21 cellular contexts compared by ENCODE assay signal in genomic region chrX:21757960-21758359, GRCh38. TPM values are rescaled to one million over a fixed set of nuclear protein-coding genes. Genes with fewer than 3 reads are reported as not detected.
A peak's percentile ranks its signal among the peaks of the same experiment; 100 is the strongest.
DNase-seq lines count a peak whose midpoint lies in the region; ATAC-seq and TF ChIP-seq lines count a peak whose summit lies in the region.
"Had no signal": no experiment of that assay in that cellular context is flagged by ENCODE, and none has a peak within 500 bp of the region (broad histone marks: within the 10 kb centered on the region; RNA-seq: fewer than 3 reads in every experiment).

SMPX (minus strand) TSS chrX:21758116; CDS start chrX:21754290, 3,826 bp downstream.

- H3K9me3 Mint-ChIP-seq in natural killer cell treated with Interleukin-12 subunit alpha and Interleukin-12 subunit beta and Interleukin-15 and Interleukin-18, amount 100 ng/mL, for 72 hours: no peaks in the 10 kb centered on the region
- H3K9me3 Mint-ChIP-seq in CD4-positive, alpha-beta memory T cell: peaks cover 0 to 4% (median 0%) of the 10 kb centered on the region in 8 donors

- no peak within 1 kb of the TSS for H3K4me3 Mint-ChIP-seq in natural killer cell treated with Interleukin-12 subunit alpha and Interleukin-12 subunit beta and Interleukin-15 and Interleukin-18, amount 100 ng/mL, for 72 hours
- H3K4me3 Mint-ChIP-seq in CD4-positive, alpha-beta memory T cell: no peak within 1 kb of the TSS

- DNase-seq in coronary artery (ENCODE audit: low spot score): no peak
- peak; percentile 24 for DNase-seq in left cardiac atrium
- peak; percentile 72 for DNase-seq in myocyte (ENCODE audit: low read depth)
- DNase-seq in kidney tubule cell (ENCODE audit: low spot score): no peak
- no peak for DNase-seq in natural killer cell treated with Interleukin-12 subunit alpha and Interleukin-12 subunit beta and Interleukin-15 and Interleukin-18, amount 100 ng/mL, for 72 hours (ENCODE audit: low spot score)
- no peak for DNase-seq in CD4-positive, alpha-beta memory T cell
- no peak for DNase-seq in 8988T
- DNase-seq: COR-L47; DMS153; EL; H7; KBM-7; NCI-H1048; NCI-H2107; NCI-H69; NK-92 treated with Interleukin-12 subunit alpha and Interleukin-12 subunit beta, amount 100 ng/mL, for 24 hours; OCI-M1; RPMI8226 had no signal

- ATAC-seq in left cardiac atrium: peak; percentile 83 to 89
- no peak for ATAC-seq in natural killer cell treated with Interleukin-12 subunit alpha and Interleukin-12 subunit beta and Interleukin-15 and Interleukin-18, amount 100 ng/mL, for 72 hours
- ATAC-seq: A549 had no signal

- H3K27me3 ChIP-seq in skeletal muscle satellite cell (ENCODE audit: control insufficient read depth, insufficient read depth, low read length): no peaks in the 10 kb centered on the region
- H3K27me3 ChIP-seq in CD4-positive, alpha-beta memory T cell (ENCODE audit: insufficient read depth, low read length): no peaks in the 10 kb centered on the region

- H3K36me3 ChIP-seq in skeletal muscle satellite cell (ENCODE audit: insufficient read depth, low read length): no peaks in the 10 kb centered on the region
- H3K36me3 ChIP-seq in CD4-positive, alpha-beta memory T cell (ENCODE audit: insufficient read depth, low read length): no peaks in the 10 kb centered on the region

- H3K4me3 ChIP-seq in coronary artery: peak within 1 kb of the TSS; percentile 43
- no peak within 1 kb of the TSS for H3K4me3 ChIP-seq in skeletal muscle satellite cell (ENCODE audit: low read length)
- no peak within 1 kb of the TSS for H3K4me3 ChIP-seq in CD4-positive, alpha-beta memory T cell (ENCODE audit: low read length in 2 of 2)
- H3K4me3 ChIP-seq: A549 had no signal

- no peaks in the 10 kb centered on the region for H3K9me3 ChIP-seq in skeletal muscle satellite cell (replicated peaks; ENCODE audit: low read length)
- no peaks in the 10 kb centered on the region for H3K9me3 ChIP-seq in CD4-positive, alpha-beta memory T cell (ENCODE audit: control insufficient read depth in 1 of 2, low read length in 2 of 2)
- H3K9me3 ChIP-seq: A549 had no signal

- H3K36me3 Mint-ChIP-seq in natural killer cell treated with Interleukin-12 subunit alpha and Interleukin-12 subunit beta and Interleukin-15 and Interleukin-18, amount 100 ng/mL, for 72 hours: no peaks in the 10 kb centered on the region
- no peaks in the 10 kb centered on the region for H3K36me3 Mint-ChIP-seq in CD4-positive, alpha-beta memory T cell

- intact Hi-C loops in left cardiac atrium (cut with DNase I): loop anchor here in 1 of 2 donors (5.0 kb wide), 1 partner anchor 79 kb away; the partner anchor contains the start of gene MBTPS2
- intact Hi-C loops in CD4-positive, alpha-beta memory T cell (cut with micrococcal nuclease): no loop called here

- POLR2A ChIA-PET in CD4-positive, alpha-beta memory T cell (lab: Charles Lee; ENCODE audit: partially characterized antibody): no interaction called here

- no peak within 1 kb of the TSS for H3K27ac Mint-ChIP-seq in natural killer cell treated with Interleukin-12 subunit alpha and Interleukin-12 subunit beta and Interleukin-15 and Interleukin-18, amount 100 ng/mL, for 72 hours
- H3K27ac Mint-ChIP-seq in CD4-positive, alpha-beta memory T cell: no peak within 1 kb of the TSS

- peak within 1 kb of the TSS; percentile 8 for H3K4me2 ChIP-seq in skeletal muscle satellite cell (ENCODE audit: low read length)
- H3K4me2 ChIP-seq: A549 had no signal

- TF ChIP-seq CTCF in coronary artery (IDR thresholded peaks at IDR 0.05): no peak

- no peak within 1 kb of the TSS for H3K27ac ChIP-seq in coronary artery
- no peak within 1 kb of the TSS for H3K27ac ChIP-seq in CD4-positive, alpha-beta memory T cell (ENCODE audit: low read depth, low read length)
- H3K27ac ChIP-seq: A549, C4-2B had no signal

- peaks cover 0 to 7% of the 10 kb centered on the region in 2 donors for H3K27me3 Mint-ChIP-seq in natural killer cell treated with Interleukin-12 subunit alpha and Interleukin-12 subunit beta and Interleukin-15 and Interleukin-18, amount 100 ng/mL, for 72 hours
- peaks cover 0 to 2% of the 10 kb centered on the region in 2 donors for H3K27me3 Mint-ChIP-seq in CD4-positive, alpha-beta memory T cell

- H3K9ac ChIP-seq in skeletal muscle satellite cell (ENCODE audit: low read depth, low read length): no peak within 1 kb of the TSS

- H3K4me1 Mint-ChIP-seq in natural killer cell treated with Interleukin-12 subunit alpha and Interleukin-12 subunit beta and Interleukin-15 and Interleukin-18, amount 100 ng/mL, for 72 hours (ENCODE audit: low read depth in 2 of 2): no peaks in the 10 kb centered on the region
- H3K4me1 Mint-ChIP-seq in CD4-positive, alpha-beta memory T cell: no peaks in the 10 kb centered on the region

- peaks cover 17% of the 10 kb centered on the region for H3K4me1 ChIP-seq in skeletal muscle satellite cell (ENCODE audit: control insufficient read depth, insufficient read depth, low read length)
- H3K4me1 ChIP-seq in CD4-positive, alpha-beta memory T cell (ENCODE audit: insufficient read depth, low read length): no peaks in the 10 kb centered on the region
- H3K4me1 ChIP-seq: A549 had no signal

- CTCF ChIA-PET in CD4-positive, alpha-beta memory T cell (lab: Charles Lee; ENCODE audit: partially characterized antibody): no interaction called here

RNA-seq across cellular contexts. Expression of gene SMPX, which starts in this region (rescaled TPM):
- total RNA-seq in left cardiac atrium (100 to 1,000 TPM; 372 to 401 TPM), myocyte (151 and 204 TPM in 2 replicates)
- polyA plus RNA-seq in myocyte (2012): 68.5 TPM
- total RNA-seq in skeletal muscle satellite cell (2012; rRNA removed): 4.6 TPM in 1 of 2 replicates, not detected in the other
- not detected for total RNA-seq in natural killer cell treated with Interleukin-12 subunit alpha and Interleukin-12 subunit beta and Interleukin-15 and Interleukin-18, amount 100 ng/mL, for 72 hours
- not detected for total RNA-seq in CD4-positive, alpha-beta memory T cell
- not detected for polyA plus RNA-seq in CD4-positive, alpha-beta memory T cell

Comparison
In these comparisons a context has a peak if more than half of its experiments do, and no peak if none do; other contexts are left out.
1. RNA of gene SMPX (total RNA-seq): 372 to 401 TPM in left cardiac atrium and 151 to 204 TPM in myocyte; not detected in natural killer cell treated with Interleukin-12 subunit alpha and Interleukin-12 subunit beta and Interleukin-15 and Interleukin-18, amount 100 ng/mL, for 72 hours and not detected in CD4-positive, alpha-beta memory T cell; every median in the first group is over 100 times any median in the second.
2. DNase-seq: peak in left cardiac atrium (single experiment) and myocyte (single experiment); none in coronary artery (single experiment), kidney tubule cell (single experiment), natural killer cell treated with Interleukin-12 subunit alpha and Interleukin-12 subunit beta and Interleukin-15 and Interleukin-18, amount 100 ng/mL, for 72 hours (single experiment), CD4-positive, alpha-beta memory T cell (0 of 5) and 8988T (single experiment).
3. ATAC-seq: peak in left cardiac atrium (2 of 2); none in natural killer cell treated with Interleukin-12 subunit alpha and Interleukin-12 subunit beta and Interleukin-15 and Interleukin-18, amount 100 ng/mL, for 72 hours (0 of 2).